Comparison of ENCODE assay signal across 9 cellular contexts in genomic region chr16:24700549-24701392, GRCh38. TPM values are rescaled to one million over a fixed set of nuclear protein-coding genes. Genes with fewer than 3 reads are reported as not detected.
DNase-seq lines count a peak whose midpoint lies in the region; ATAC-seq, FAIRE-seq and TF ChIP-seq lines count a peak whose summit lies in the region.
"Had no signal": no experiment of that assay in that cellular context is flagged by ENCODE, and none has a peak within 500 bp of the region (broad histone marks: within the 10 kb centered on the region; RNA-seq: fewer than 3 reads in every experiment).

No MANE protein-coding gene starts in this region.

- no peak overlapping the region for H3K9ac ChIP-seq in endothelial cell of umbilical vein (replicated peaks; ENCODE audit: extremely low read depth, insufficient read depth, low read length)

- H3K27ac Mint-ChIP-seq in T-helper 2 cell treated with Interferon-gamma antibody and Interleukin-4, amounts not matched to agents 5 μg/mL and 100 μg/mL, for 36 hours, result no peak overlapping the region
- H3K27ac Mint-ChIP-seq in glutamatergic neuron (ENCODE audit: unreplicated experiment), result no peak overlapping the region

- CTCF ChIA-PET in endothelial cell of umbilical vein (lab: Charles Lee), result interaction anchor here (0.6 to 2.4 kb wide), 8 partner anchors 12 to 101 kb away, joined by 3 to 12 read pairs (median 3); no protein-coding TSS in a partner anchor

- no peak overlapping the region for H3K4me3 ChIP-seq in endothelial cell of umbilical vein (replicated peaks in 1 of 3; ENCODE audit: insufficient read depth in 1 of 3, low read depth in 1 of 3, low read length in 3 of 3)

- H2AFZ ChIP-seq in endothelial cell of umbilical vein (ENCODE audit: low read depth, low read length), result no peak overlapping the region

- no peak overlapping the region for H3K4me3 Mint-ChIP-seq in T-helper 2 cell treated with Interferon-gamma antibody and Interleukin-4, amounts not matched to agents 5 μg/mL and 100 μg/mL, for 36 hours
- no peak overlapping the region for H3K4me3 Mint-ChIP-seq in glutamatergic neuron (ENCODE audit: unreplicated experiment)
- H3K4me3 Mint-ChIP-seq: central memory CD8-positive, alpha-beta T cell had no signal

- TF ChIP-seq CTCF in endothelial cell of umbilical vein (IDR thresholded peaks at IDR 0.05; ENCODE audit: extremely low read depth in 1 of 2, insufficient read depth in 1 of 2, low read depth in 1 of 2, low read length in 2 of 2) (peak; percentile 26 to 58), glutamatergic neuron (IDR thresholded peaks at IDR 0.05; ENCODE audit: partially characterized antibody, unreplicated experiment) (no peak)

- no TSS peak for BruUV-seq in endothelial cell of umbilical vein (replicated peaks; lab: Mats Ljungman, UMichigan)

- no peaks in the 10 kb centered on the region for H3K36me3 ChIP-seq in endothelial cell of umbilical vein (ENCODE audit: control insufficient read depth in 2 of 2, extremely low read depth in 1 of 2, insufficient read depth in 2 of 2, low read length in 2 of 2)

- dilution Hi-C loops in endothelial cell of umbilical vein (cut with MboI; ENCODE audit: extremely low pct_ligation_motif_present, low sequenced_read_pairs), result no loop called here

- H3K36me3 Mint-ChIP-seq in T-helper 2 cell treated with Interferon-gamma antibody and Interleukin-4, amounts not matched to agents 5 μg/mL and 100 μg/mL, for 36 hours (ENCODE audit: low read depth), result no peaks in the 10 kb centered on the region
- no peaks in the 10 kb centered on the region for H3K36me3 Mint-ChIP-seq in glutamatergic neuron (ENCODE audit: unreplicated experiment)

- H3K27me3 Mint-ChIP-seq in T-helper 2 cell treated with Interferon-gamma antibody and Interleukin-4, amounts not matched to agents 5 μg/mL and 100 μg/mL, for 36 hours (ENCODE audit: low read depth), result peaks cover 6% of the 10 kb centered on the region
- H3K27me3 Mint-ChIP-seq in glutamatergic neuron (ENCODE audit: unreplicated experiment), result peaks cover 2% of the 10 kb centered on the region

- H3K4me1 Mint-ChIP-seq in T-helper 2 cell treated with Interferon-gamma antibody and Interleukin-4, amounts not matched to agents 5 μg/mL and 100 μg/mL, for 36 hours (ENCODE audit: low read depth), result no peaks in the 10 kb centered on the region
- no peaks in the 10 kb centered on the region for H3K4me1 Mint-ChIP-seq in glutamatergic neuron (ENCODE audit: low read depth, unreplicated experiment)
- H3K4me1 Mint-ChIP-seq: central memory CD8-positive, alpha-beta T cell had no signal

- H3K9me3 Mint-ChIP-seq in T-helper 2 cell treated with Interferon-gamma antibody and Interleukin-4, amounts not matched to agents 5 μg/mL and 100 μg/mL, for 36 hours, result no peaks in the 10 kb centered on the region
- no peaks in the 10 kb centered on the region for H3K9me3 Mint-ChIP-seq in glutamatergic neuron (ENCODE audit: unreplicated experiment)
- H3K9me3 Mint-ChIP-seq: central memory CD8-positive, alpha-beta T cell had no signal

- POLR2A ChIA-PET in endothelial cell of umbilical vein (lab: Charles Lee), result interaction anchor here (0.7 kb wide), 1 partner anchor 40 kb away, joined by 4 read pairs; no protein-coding TSS in a partner anchor

- intact Hi-C loops in endothelial cell of umbilical vein (cut with micrococcal nuclease), result loop anchor here (1.0 to 2.0 kb wide), 6 partner anchors 14 to 124 kb away; partner anchors contain the start of gene TNRC6A

- peak; percentile 98 for FAIRE-seq in endothelial cell of umbilical vein (lab: Jason Lieb, UNC)

- no peak for TF ChIP-seq POLR2A in endothelial cell of umbilical vein (IDR thresholded peaks at IDR 0.05; ENCODE audit: low read depth, low read length)

- ATAC-seq in activated CD4-positive, CD25-positive, alpha-beta regulatory T cell treated with anti-CD3 and anti-CD28 coated beads, Interleukin-2, amount 50 U/mL, for 24 hours, result no peak

- H3K27ac ChIP-seq in endothelial cell of umbilical vein (ENCODE audit: insufficient read depth, low read depth, low read length), result peak overlapping the region; percentile 81

- no peaks in the 10 kb centered on the region for H4K20me1 ChIP-seq in endothelial cell of umbilical vein (replicated peaks; ENCODE audit: control insufficient read depth, extremely low read depth, insufficient read depth, low read length)

- peak; percentile 98 for DNase-seq in AG08395 (ENCODE audit: low spot score)
- DNase-seq in NCI-H226, result peak; percentile 98
- peak; percentile 94 for DNase-seq in endothelial cell of umbilical vein (ENCODE audit: low read depth, low spot score)
- DNase-seq in middle frontal gyrus (ENCODE audit: extremely low spot score, low spot score), result peak; percentile 33
- DNase-seq in T-helper 2 cell treated with Interferon-gamma antibody and Interleukin-4, amounts not matched to agents 5 μg/mL and 100 μg/mL, for 36 hours (ENCODE audit: low spot score), result no peak
- no peak for DNase-seq in glutamatergic neuron
- DNase-seq in RPMI8226, result no peak

- no peaks in the 10 kb centered on the region for H3K9me1 ChIP-seq in endothelial cell of umbilical vein (replicated peaks; ENCODE audit: control insufficient read depth, extremely low read depth, insufficient read depth, low read length)

- H3K9me3 ChIP-seq in endothelial cell of umbilical vein (replicated peaks; ENCODE audit: control insufficient read depth, insufficient read depth, low read length), result no peaks in the 10 kb centered on the region

- H3K4me2 ChIP-seq in endothelial cell of umbilical vein (ENCODE audit: insufficient read depth, low read length), result peak overlapping the region; percentile 19

- no peaks in the 10 kb centered on the region for H3K79me2 ChIP-seq in endothelial cell of umbilical vein (ENCODE audit: control insufficient read depth, insufficient read depth, low read length)

- no peaks in the 10 kb centered on the region for H3K27me3 ChIP-seq in endothelial cell of umbilical vein (ENCODE audit: control insufficient read depth in 2 of 2, insufficient read depth in 2 of 2, low read length in 2 of 2)

- H3K4me1 ChIP-seq in endothelial cell of umbilical vein (ENCODE audit: control insufficient read depth, extremely low read depth, insufficient read depth, low read length), result peaks cover 20% of the 10 kb centered on the region

TF ChIP-seq in endothelial cell of umbilical vein, 7 proteins besides CTCF, POLR2A, EP300 and RAD21:
- TF ChIP-seq JUN (IDR thresholded peaks at IDR 0.05; ENCODE audit: borderline replicate concordance, insufficient read depth, insufficient read length, low read depth), result peak; percentile 95
- peak; percentile 96 for TF ChIP-seq FOS (IDR thresholded peaks at IDR 0.05; ENCODE audit: borderline replicate concordance, insufficient read depth, low read length)
- TF ChIP-seq POLR2AphosphoS5 (IDR thresholded peaks at IDR 0.05; ENCODE audit: insufficient read depth, low read depth, low read length), result peak; percentile 89
- TF ChIP-seq EZH2 (IDR thresholded peaks at IDR 0.05; ENCODE audit: borderline replicate concordance, low read depth, low read length, severe bottlenecking), result no peak

RNA-seq across cellular contexts. Expression of gene TNRC6A, which starts 28.7 kb away (rescaled TPM):
- total RNA-seq in endothelial cell of umbilical vein, result 62.7 and 74.5 TPM in 2 replicates
- polyA plus RNA-seq in endothelial cell of umbilical vein, result 39.3 and 51.5 TPM in 2 replicates
- 28.3 TPM in 2 replicates for polyA plus RNA-seq in endothelial cell of umbilical vein (2011; cell fraction: cytosol; rRNA removed)
- 170 and 189 TPM in 2 replicates for polyA plus RNA-seq in endothelial cell of umbilical vein (2011; cell fraction: nucleus; rRNA removed)
- 24.8 and 33.9 TPM in 2 replicates for polyA plus RNA-seq in endothelial cell of umbilical vein (2012)
- polyA minus RNA-seq in endothelial cell of umbilical vein, result 113 and 131 TPM in 2 replicates
- polyA minus RNA-seq in endothelial cell of umbilical vein (2011; cell fraction: cytosol; rRNA and poly(A)+ RNA removed), result 28.0 TPM
- polyA minus RNA-seq in endothelial cell of umbilical vein (2011; cell fraction: nucleus; rRNA and poly(A)+ RNA removed), result 121 and 184 TPM in 2 replicates
- 91.6 TPM for total RNA-seq in glutamatergic neuron (ENCODE audit: unreplicated experiment)

Comparison
In these comparisons a context has a peak if more than half of its experiments do, and no peak if none do; other contexts are left out.
1. DNase-seq: peak in AG08395 (single experiment), NCI-H226 (single experiment), endothelial cell of umbilical vein (single experiment) and middle frontal gyrus (single experiment); none in T-helper 2 cell treated with Interferon-gamma antibody and Interleukin-4, amounts not matched to agents 5 μg/mL and 100 μg/mL, for 36 hours (single experiment), glutamatergic neuron (single experiment) and RPMI8226 (single experiment).